Comparison of ENCODE assay signal across 11 cellular contexts in genomic region chr5:4275232-4275631, GRCh38.
"Had no signal": no experiment of that assay in that cellular context is flagged by ENCODE, and none has a peak within 500 bp of the region (broad histone marks: within the 10 kb centered on the region; RNA-seq: fewer than 3 reads in every experiment).

No MANE protein-coding gene starts in this region.

- H3K4me3 Mint-ChIP-seq: activated CD4-positive, alpha-beta memory T cell treated with anti-CD3 and anti-CD28 coated beads, Interleukin-2, amount 10 ng/mL, durations not matched to agents 7 days and 5 days; activated CD4-positive, alpha-beta T cell treated with anti-CD3 and anti-CD28 coated beads for 36 hours; activated T-cell treated with anti-CD3 and anti-CD28 coated beads, Interleukin-2, amount 50 U/mL, for 24 hours; mesothelial cell of epicardium had no signal

- ATAC-seq: activated CD4-positive, alpha-beta T cell treated with anti-CD3 and anti-CD28 coated beads for 36 hours; psoas muscle; right lobe of liver; stimulated activated naive CD8-positive, alpha-beta T cell treated with anti-CD3 and anti-CD28 coated beads, Interleukin-15, Interleukin-2, amounts not matched to agents 100 U/mL and 50 U/mL, for 24 hours had no signal

- H3K27me3 Mint-ChIP-seq: activated CD4-positive, alpha-beta memory T cell treated with anti-CD3 and anti-CD28 coated beads, Interleukin-2, amount 10 ng/mL, durations not matched to agents 7 days and 5 days; activated CD4-positive, alpha-beta T cell treated with anti-CD3 and anti-CD28 coated beads for 36 hours; activated T-cell treated with anti-CD3 and anti-CD28 coated beads, Interleukin-2, amount 50 U/mL, for 24 hours had no signal

- H3K27ac Mint-ChIP-seq: activated CD4-positive, alpha-beta memory T cell treated with anti-CD3 and anti-CD28 coated beads, Interleukin-2, amount 10 ng/mL, durations not matched to agents 7 days and 5 days; activated CD4-positive, alpha-beta T cell treated with anti-CD3 and anti-CD28 coated beads for 36 hours; activated T-cell treated with anti-CD3 and anti-CD28 coated beads, Interleukin-2, amount 50 U/mL, for 24 hours; mesothelial cell of epicardium had no signal

- H3K4me1 Mint-ChIP-seq: activated CD4-positive, alpha-beta memory T cell treated with anti-CD3 and anti-CD28 coated beads, Interleukin-2, amount 10 ng/mL, durations not matched to agents 7 days and 5 days; activated CD4-positive, alpha-beta T cell treated with anti-CD3 and anti-CD28 coated beads for 36 hours; mesothelial cell of epicardium had no signal

- DNase-seq: activated CD4-positive, alpha-beta memory T cell treated with anti-CD3 and anti-CD28 coated beads, Interleukin-2, amount 10 ng/mL, durations not matched to agents 7 days and 5 days; activated CD4-positive, alpha-beta T cell treated with anti-CD3 and anti-CD28 coated beads for 36 hours; activated naive CD4-positive, alpha-beta T cell treated with anti-CD3 and anti-CD28 coated beads, Interleukin-2, amount 50 U/mL, for 16 hours; activated T-cell treated with anti-CD3 and anti-CD28 coated beads, Interleukin-2, amount 50 U/mL, for 24 hours; dermis blood vessel endothelial cell; head of caudate nucleus; psoas muscle; right lobe of liver; stimulated activated naive CD8-positive, alpha-beta T cell treated with anti-CD3 and anti-CD28 coated beads, Interleukin-15, Interleukin-2, amounts not matched to agents 100 U/mL and 50 U/mL, for 24 hours; trophoblast cell had no signal
